8 cellular contexts compared by ENCODE assay signal in genomic region chr19:53583181-53583580, GRCh38. TPM values are rescaled to one million over a fixed set of nuclear protein-coding genes. Genes with fewer than 3 reads are reported as not detected.
"Had no signal": no experiment of that assay in that cellular context is flagged by ENCODE, and none has a peak within 500 bp of the region (broad histone marks: within the 10 kb centered on the region; RNA-seq: fewer than 3 reads in every experiment).

No MANE protein-coding gene starts in this region.

- FAIRE-seq: H1, H54, HTR-8/SVneo had no signal

- H3K27me3 Mint-ChIP-seq: IgD-negative memory B cell had no signal

- H3K4me3 ChIP-seq: GM23338 had no signal

- ATAC-seq: GM23338 had no signal

- H3K4me3 Mint-ChIP-seq: GM23338, H9, IgD-negative memory B cell had no signal

- H2AFZ ChIP-seq: GM23338 had no signal

- DNase-seq: H9, HCEC 1CT had no signal

- H3K27ac Mint-ChIP-seq: GM23338, IgD-negative memory B cell had no signal

- H3K4me2 ChIP-seq: GM23338 had no signal

RNA-seq across cellular contexts. Expression of gene DPRX, which starts 48.6 kb away (rescaled TPM):
- total RNA-seq: GM23338, H1, H9, HT-29 had no signal
- polyA plus RNA-seq: GM23338, H1, IgD-negative memory B cell had no signal
